In the genomic region with DNA sequence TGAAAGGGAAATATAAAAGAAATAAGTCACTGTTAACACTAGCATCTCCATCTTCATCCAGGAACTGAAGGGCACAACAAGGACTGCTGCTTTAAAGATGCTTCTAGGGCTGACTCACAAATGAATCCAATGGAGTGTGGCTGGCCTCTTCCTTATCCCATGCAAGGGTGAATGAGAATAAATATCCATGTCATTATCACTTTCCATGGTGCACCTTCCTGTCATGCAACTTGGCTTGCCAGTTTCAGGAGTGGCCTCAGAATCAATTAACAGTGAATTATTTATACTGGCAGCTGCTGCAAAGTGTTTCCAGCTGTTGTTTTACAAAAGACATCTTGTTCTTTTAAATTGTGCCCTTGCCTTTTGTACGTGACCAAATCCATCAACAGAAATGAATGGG, we compare ENCODE assay signal across 18 cellular contexts.
"Had no signal": no experiment of that assay in that cellular context is flagged by ENCODE, and none has a peak within 500 bp of the region (broad histone marks: within the 10 kb centered on the region; RNA-seq: fewer than 3 reads in every experiment).

No MANE protein-coding gene starts in this region.

- H3K36me3 ChIP-seq: breast epithelium, neural progenitor cell, right lobe of liver, upper lobe of left lung had no signal

- H3K9me3 ChIP-seq: psoas muscle, right lobe of liver, testis, upper lobe of left lung had no signal

- H3K4me1 ChIP-seq: breast epithelium, neural progenitor cell, psoas muscle, right lobe of liver, testis, upper lobe of left lung had no signal

- H3K4me3 ChIP-seq: breast epithelium, hepatocyte, neural progenitor cell, psoas muscle, right lobe of liver, testis, upper lobe of left lung had no signal

- DNase-seq: activated CD4-positive, CD25-positive, alpha-beta regulatory T cell treated with anti-CD3 and anti-CD28 coated beads, Interleukin-2, amount 50 U/mL, for 72 hours; activated naive CD4-positive, alpha-beta T cell; activated naive CD8-positive, alpha-beta T cell treated with anti-CD3 and anti-CD28 coated beads, Interleukin-2, amount 10 ng/mL, durations not matched to agents 7 days and 5 days; aorta; endodermal cell; erythroblast; islet precursor cell; midbrain; naive B cell; psoas muscle; right lobe of liver; stimulated activated CD4-positive, alpha-beta T cell treated with anti-CD3 and anti-CD28 coated beads, Interleukin-1b, Interleukin-23, amount 100 ng/mL, for 48 hours; stimulated activated naive CD8-positive, alpha-beta T cell treated with anti-CD3 and anti-CD28 coated beads, Interleukin-15, amount 100 ng/mL, for 72 hours; testis; upper lobe of left lung had no signal

- H3K27ac ChIP-seq: breast epithelium, hepatocyte, neural progenitor cell, psoas muscle, right lobe of liver, testis, upper lobe of left lung had no signal

- H3K27me3 ChIP-seq: breast epithelium, hepatocyte, neural progenitor cell, right lobe of liver, testis, upper lobe of left lung had no signal
